6 cellular contexts compared by ENCODE assay signal in genomic region chr19:58304748-58305064, GRCh38. TPM values are rescaled to one million over a fixed set of nuclear protein-coding genes. Genes with fewer than 3 reads are reported as not detected.
DNase-seq lines count a peak whose midpoint lies in the region; ATAC-seq, FAIRE-seq and TF ChIP-seq lines count a peak whose summit lies in the region.

No MANE protein-coding gene starts in this region.

- CTCF ChIA-PET in HepG2 (lab: Yijun Ruan, JAX; ENCODE audit: low intra/inter-chr PET ratio, low total read pairs) = no interaction called here

- WGBS in HepG2 (ENCODE audit: low lambda C conversion rate) = 46% methylated on average over 7 of the region's 7 CpGs

- TF ChIP-seq CTCF in GM12864 (IDR thresholded peaks at IDR 0.05; ENCODE audit: low read depth, low read length, missing control alignments) = no peak
- no peak for TF ChIP-seq CTCF in WERI-Rb-1 (IDR thresholded peaks at IDR 0.05; ENCODE audit: low read depth, low read length)
- no peak for TF ChIP-seq CTCF in HepG2 (CRISPR knock-in tag; IDR thresholded peaks at IDR 0.05)

- DNase-seq in GM12864 (ENCODE audit: low read depth) = no peak
- DNase-seq in WERI-Rb-1 = no peak
- DNase-seq in HepG2 (ENCODE audit: low spot score) = no peak
- no peak for DNase-seq in stimulated activated CD4-positive, alpha-beta T cell treated with anti-CD3 and anti-CD28 coated beads, Interleukin-2, amount 100 ng/mL, for 24 hours
- DNase-seq in COLO668 (lab: John Stamatoyannopoulos, UW; ENCODE audit: unreplicated experiment) = no peak
- DNase-seq in HUDEP-2 (lab: John Stamatoyannopoulos, UW; ENCODE audit: unreplicated experiment in 76 of 76) = no peak

- H3K4me3 ChIP-seq in GM12864 (ENCODE audit: low read depth, low read length) (peak overlapping the region; percentile 65), WERI-Rb-1 (ENCODE audit: low read depth, low read length) (peak overlapping the region; percentile 81), HepG2 (replicated peaks in 1 of 3; ENCODE audit: insufficient read depth in 1 of 3, low read depth in 2 of 3, low read length in 3 of 3) (peak overlapping the region; percentile 22 to 97 (median 83); a peak in 5 of 6 replicates)

- H3K9ac ChIP-seq in HepG2 (ENCODE audit: insufficient read depth, low read depth, low read length) = peak overlapping the region; percentile 65

- no peak for TF ChIP-seq RAD21 in HepG2 (CRISPR knock-in tag; IDR thresholded peaks at IDR 0.05)

- ATAC-seq in HepG2 = peak; percentile 2; the same call in 1 of the 3 replicates

- peak overlapping the region; percentile 91 for H2AFZ ChIP-seq in HepG2 (ENCODE audit: low read length)

- no peaks in the 10 kb centered on the region for H3K9me3 ChIP-seq in WERI-Rb-1 (ENCODE audit: severe bottlenecking)
- H3K9me3 ChIP-seq in HepG2 (ENCODE audit: low read length) = no peaks in the 10 kb centered on the region

- POLR2A ChIA-PET in HepG2 (lab: Yijun Ruan, JAX) = interaction anchor here (0.6 to 1.6 kb wide), 9 partner anchors 12 to 195 kb away, joined by 3 to 10 read pairs (median 3); partner anchors contain the start of genes ZNF274, ZNF497, ZNF544 and ZNF8

- no TSS peak for BruUV-seq in HepG2 (replicated peaks; lab: Mats Ljungman, UMichigan)

- peaks cover 19% of the 10 kb centered on the region for H3K79me2 ChIP-seq in HepG2 (ENCODE audit: insufficient read depth, low read length)

- peak overlapping the region; percentile 84 for H3K4me2 ChIP-seq in HepG2 (ENCODE audit: low read depth, low read length)

- TF ChIP-seq POLR2A in HepG2 (IDR thresholded peaks at IDR 0.05; ENCODE audit: insufficient read depth in 1 of 2, low read depth in 2 of 2, low read length in 2 of 2) = no peak

- intact Hi-C loops in HepG2 (cut with micrococcal nuclease; ENCODE audit: unreplicated experiment) = loop anchor here (1.0 to 5.0 kb wide), 2 partner anchors 26 to 122 kb away; partner anchors contain the start of genes ZNF274 and ZNF8

- in situ Hi-C loops in HepG2 (cut with HindIII; ENCODE audit: extremely low pct_ligation_motif_present, low pct_unique_long_range_greater_than_20kb) = loop anchor here (5.0 kb wide), 1 partner anchor 122 kb away; the partner anchor contains the start of gene ZNF274

- H3K27ac ChIP-seq in WERI-Rb-1 = no peak overlapping the region; the same call in 1 of the 2 replicates
- peak overlapping the region; percentile 60 for H3K27ac ChIP-seq in HepG2 (ENCODE audit: extremely low read length, insufficient read depth, low read length)

- peaks cover 7% of the 10 kb centered on the region; the same call in 1 of the 2 replicates for H4K20me1 ChIP-seq in HepG2 (ENCODE audit: insufficient read depth, low read length)

- H3K27me3 ChIP-seq in WERI-Rb-1 (ENCODE audit: insufficient read depth, low read depth, severe bottlenecking) (no peaks in the 10 kb centered on the region), HepG2 (ENCODE audit: control insufficient read depth in 1 of 2, insufficient read depth in 2 of 2, low read length in 2 of 2) (no peaks in the 10 kb centered on the region; a peak in 1 of 5 replicates)

- no peak for TF ChIP-seq EP300 in HepG2 (IDR thresholded peaks at IDR 0.05; ENCODE audit: low read depth in 2 of 2, low read length in 2 of 2)
- TF ChIP-seq EP300 in HepG2 (CRISPR knock-in tag; IDR thresholded peaks at IDR 0.05; ENCODE audit: borderline replicate concordance) = no peak

- FAIRE-seq in HepG2 (lab: Jason Lieb, UNC) = no peak

- H3K36me3 ChIP-seq in WERI-Rb-1 = peaks cover 65% of the 10 kb centered on the region
- peaks cover 16 to 43% of the 10 kb centered on the region in 2 experiments; a peak in 4 of 5 replicates for H3K36me3 ChIP-seq in HepG2 (replicated peaks in 1 of 2; ENCODE audit: control insufficient read depth in 1 of 2, insufficient read depth in 2 of 2, low read length in 2 of 2)

- H3K4me1 ChIP-seq in HepG2 (ENCODE audit: insufficient read depth, low read length) = peaks cover 26% of the 10 kb centered on the region

RNA-seq across cellular contexts. Expression of gene ERVK3-1, which starts 0.5 kb away (rescaled TPM):
- 38.7 and 39.5 TPM in 2 replicates for total RNA-seq in HepG2 (2016; rRNA removed; fragmentation: Illumina TruSeq; extraction: Trizol)
- 10.6 and 10.8 TPM in 2 replicates for total RNA-seq in HepG2 (2016; cell fraction: cytosol; rRNA removed; fragmentation: Illumina TruSeq; extraction: Trizol; ENCODE audit: low read depth)
- total RNA-seq in HepG2 (2016; cell fraction: insoluble cytoplasmic fraction; rRNA removed; fragmentation: Illumina TruSeq; extraction: Trizol) = 41.5 and 44.3 TPM in 2 replicates
- 15.6 and 18.0 TPM in 2 replicates for total RNA-seq in HepG2 (2016; cell fraction: membrane; rRNA removed; fragmentation: Illumina TruSeq; extraction: Trizol)
- 51.9 and 53.4 TPM in 2 replicates for total RNA-seq in HepG2 (2016; cell fraction: nucleus; rRNA removed; fragmentation: Illumina TruSeq; extraction: Trizol)
- 28.5 and 31.5 TPM in 2 replicates for polyA plus RNA-seq in HepG2 (2011; rRNA removed)
- polyA plus RNA-seq in HepG2 (2011; cell fraction: cytosol; rRNA removed) = 15.3 and 19.4 TPM in 2 replicates
- 62.5 and 78.5 TPM in 2 replicates for polyA plus RNA-seq in HepG2 (2011; cell fraction: nucleus; rRNA removed)
- 27.8 and 28.4 TPM in 2 replicates for polyA plus RNA-seq in HepG2 (2012)
- polyA plus RNA-seq in HepG2 (2016; cell fraction: cytosol; fragmentation: Illumina TruSeq; extraction: Trizol; ENCODE audit: low read depth) = 7.8 and 11.0 TPM in 2 replicates
- polyA plus RNA-seq in HepG2 (2016; cell fraction: insoluble cytoplasmic fraction; fragmentation: Illumina TruSeq; extraction: Trizol; ENCODE audit: low read depth) = 45.4 and 56.5 TPM in 2 replicates
- polyA plus RNA-seq in HepG2 (2016; cell fraction: membrane; fragmentation: Illumina TruSeq; extraction: Trizol; ENCODE audit: low read depth) = 14.2 and 16.8 TPM in 2 replicates
- 103 and 124 TPM in 2 replicates for polyA plus RNA-seq in HepG2 (2016; cell fraction: nucleus; fragmentation: Illumina TruSeq; extraction: Trizol; ENCODE audit: insufficient read depth, low read depth)
- polyA minus RNA-seq in HepG2 (2011; rRNA and poly(A)+ RNA removed; ENCODE audit: low replicate concordance) = 14.6 and 39.2 TPM in 2 replicates
- 2.7 and 5.5 TPM in 2 replicates for polyA minus RNA-seq in HepG2 (2011; cell fraction: cytosol; rRNA and poly(A)+ RNA removed)
- 73.4 and 89.9 TPM in 2 replicates for polyA minus RNA-seq in HepG2 (2011; cell fraction: nucleus; rRNA and poly(A)+ RNA removed)

RNA-seq across cellular contexts. Expression of gene ZSCAN22, which starts 22.1 kb away (rescaled TPM):
- 2.5 and 3.1 TPM in 2 replicates for total RNA-seq in HepG2 (2016; rRNA removed; fragmentation: Illumina TruSeq; extraction: Trizol)
- 0.30 and 0.44 TPM in 2 replicates for total RNA-seq in HepG2 (2016; cell fraction: cytosol; rRNA removed; fragmentation: Illumina TruSeq; extraction: Trizol; ENCODE audit: low read depth)
- 2.2 and 3.2 TPM in 2 replicates for total RNA-seq in HepG2 (2016; cell fraction: insoluble cytoplasmic fraction; rRNA removed; fragmentation: Illumina TruSeq; extraction: Trizol)
- total RNA-seq in HepG2 (2016; cell fraction: membrane; rRNA removed; fragmentation: Illumina TruSeq; extraction: Trizol) = 1.3 TPM in 2 replicates
- 1.8 and 2.3 TPM in 2 replicates for total RNA-seq in HepG2 (2016; cell fraction: nucleus; rRNA removed; fragmentation: Illumina TruSeq; extraction: Trizol)
- polyA plus RNA-seq in HepG2 (2011; rRNA removed) = 3.5 and 3.6 TPM in 2 replicates
- polyA plus RNA-seq in HepG2 (2011; cell fraction: cytosol; rRNA removed) = 2.1 and 2.5 TPM in 2 replicates
- polyA plus RNA-seq in HepG2 (2011; cell fraction: nucleus; rRNA removed) = 2.6 and 2.7 TPM in 2 replicates
- 0.98 and 1.5 TPM in 2 replicates for polyA plus RNA-seq in HepG2 (2012)
- 0.28 and 0.33 TPM in 2 replicates for polyA plus RNA-seq in HepG2 (2016; cell fraction: cytosol; fragmentation: Illumina TruSeq; extraction: Trizol; ENCODE audit: low read depth)
- polyA plus RNA-seq in HepG2 (2016; cell fraction: insoluble cytoplasmic fraction; fragmentation: Illumina TruSeq; extraction: Trizol; ENCODE audit: low read depth) = 1.6 and 1.9 TPM in 2 replicates
- 0.57 and 0.63 TPM in 2 replicates for polyA plus RNA-seq in HepG2 (2016; cell fraction: membrane; fragmentation: Illumina TruSeq; extraction: Trizol; ENCODE audit: low read depth)
- 2.4 and 3.1 TPM in 2 replicates for polyA plus RNA-seq in HepG2 (2016; cell fraction: nucleus; fragmentation: Illumina TruSeq; extraction: Trizol; ENCODE audit: insufficient read depth, low read depth)
- polyA minus RNA-seq in HepG2 (2011; rRNA and poly(A)+ RNA removed; ENCODE audit: low replicate concordance) = 10.3 and 17.6 TPM in 2 replicates
- polyA minus RNA-seq in HepG2 (2011; cell fraction: cytosol; rRNA and poly(A)+ RNA removed) = 1.9 and 2.6 TPM in 2 replicates
- polyA minus RNA-seq in HepG2 (2011; cell fraction: nucleus; rRNA and poly(A)+ RNA removed) = 4.1 and 4.6 TPM in 2 replicates

RNA-seq across cellular contexts. Expression of gene ZNF8, which starts 26.0 kb away (rescaled TPM):
- 3.3 and 3.7 TPM in 2 replicates for total RNA-seq in HepG2 (2016; rRNA removed; fragmentation: Illumina TruSeq; extraction: Trizol)
- 0.71 and 0.79 TPM in 2 replicates for total RNA-seq in HepG2 (2016; cell fraction: cytosol; rRNA removed; fragmentation: Illumina TruSeq; extraction: Trizol; ENCODE audit: low read depth)
- total RNA-seq in HepG2 (2016; cell fraction: insoluble cytoplasmic fraction; rRNA removed; fragmentation: Illumina TruSeq; extraction: Trizol) = 3.4 TPM in 2 replicates
- 2.0 and 2.4 TPM in 2 replicates for total RNA-seq in HepG2 (2016; cell fraction: membrane; rRNA removed; fragmentation: Illumina TruSeq; extraction: Trizol)
- 3.9 and 4.3 TPM in 2 replicates for total RNA-seq in HepG2 (2016; cell fraction: nucleus; rRNA removed; fragmentation: Illumina TruSeq; extraction: Trizol)
- 3.0 and 3.1 TPM in 2 replicates for polyA plus RNA-seq in HepG2 (2011; rRNA removed)
- polyA plus RNA-seq in HepG2 (2011; cell fraction: cytosol; rRNA removed) = 1.5 and 1.8 TPM in 2 replicates
- 6.2 and 6.6 TPM in 2 replicates for polyA plus RNA-seq in HepG2 (2011; cell fraction: nucleus; rRNA removed)
- 1.3 and 1.6 TPM in 2 replicates for polyA plus RNA-seq in HepG2 (2012)
- 0.17 and 0.19 TPM in 2 replicates for polyA plus RNA-seq in HepG2 (2016; cell fraction: cytosol; fragmentation: Illumina TruSeq; extraction: Trizol; ENCODE audit: low read depth)
- polyA plus RNA-seq in HepG2 (2016; cell fraction: insoluble cytoplasmic fraction; fragmentation: Illumina TruSeq; extraction: Trizol; ENCODE audit: low read depth) = 1.3 and 1.5 TPM in 2 replicates
- 0.41 and 0.56 TPM in 2 replicates for polyA plus RNA-seq in HepG2 (2016; cell fraction: membrane; fragmentation: Illumina TruSeq; extraction: Trizol; ENCODE audit: low read depth)
- 5.9 and 6.4 TPM in 2 replicates for polyA plus RNA-seq in HepG2 (2016; cell fraction: nucleus; fragmentation: Illumina TruSeq; extraction: Trizol; ENCODE audit: insufficient read depth, low read depth)
- 8.3 and 10.4 TPM in 2 replicates for polyA minus RNA-seq in HepG2 (2011; rRNA and poly(A)+ RNA removed; ENCODE audit: low replicate concordance)
- 4.0 and 4.8 TPM in 2 replicates for polyA minus RNA-seq in HepG2 (2011; cell fraction: cytosol; rRNA and poly(A)+ RNA removed)
- 6.6 and 6.8 TPM in 2 replicates for polyA minus RNA-seq in HepG2 (2011; cell fraction: nucleus; rRNA and poly(A)+ RNA removed)

RNA-seq across cellular contexts. Expression of gene A1BG, which starts 48.6 kb away (rescaled TPM):
- 15.1 and 41.4 TPM in 2 replicates for total RNA-seq in HepG2 (2016; rRNA removed; fragmentation: Illumina TruSeq; extraction: Trizol)
- 4.8 and 5.3 TPM in 2 replicates for total RNA-seq in HepG2 (2016; cell fraction: cytosol; rRNA removed; fragmentation: Illumina TruSeq; extraction: Trizol; ENCODE audit: low read depth)
- total RNA-seq in HepG2 (2016; cell fraction: insoluble cytoplasmic fraction; rRNA removed; fragmentation: Illumina TruSeq; extraction: Trizol) = 10.3 and 47.9 TPM in 2 replicates
- 6.5 and 6.7 TPM in 2 replicates for total RNA-seq in HepG2 (2016; cell fraction: membrane; rRNA removed; fragmentation: Illumina TruSeq; extraction: Trizol)
- total RNA-seq in HepG2 (2016; cell fraction: nucleus; rRNA removed; fragmentation: Illumina TruSeq; extraction: Trizol) = 31.7 and 39.4 TPM in 2 replicates
- 14.7 and 49.8 TPM in 2 replicates for polyA plus RNA-seq in HepG2 (2011; rRNA removed)
- 18.1 and 24.4 TPM in 2 replicates for polyA plus RNA-seq in HepG2 (2011; cell fraction: cytosol; rRNA removed)
- 63.3 and 113 TPM in 2 replicates for polyA plus RNA-seq in HepG2 (2011; cell fraction: nucleus; rRNA removed)
- 59.9 and 62.4 TPM in 2 replicates for polyA plus RNA-seq in HepG2 (2012)
- polyA plus RNA-seq in HepG2 (2016; cell fraction: cytosol; fragmentation: Illumina TruSeq; extraction: Trizol; ENCODE audit: low read depth) = 4.3 and 5.6 TPM in 2 replicates
- 11.3 and 14.4 TPM in 2 replicates for polyA plus RNA-seq in HepG2 (2016; cell fraction: insoluble cytoplasmic fraction; fragmentation: Illumina TruSeq; extraction: Trizol; ENCODE audit: low read depth)
- 4.0 and 4.9 TPM in 2 replicates for polyA plus RNA-seq in HepG2 (2016; cell fraction: membrane; fragmentation: Illumina TruSeq; extraction: Trizol; ENCODE audit: low read depth)
- 43.5 and 59.5 TPM in 2 replicates for polyA plus RNA-seq in HepG2 (2016; cell fraction: nucleus; fragmentation: Illumina TruSeq; extraction: Trizol; ENCODE audit: insufficient read depth, low read depth)
- 0.23 and 15.3 TPM in 2 replicates for polyA minus RNA-seq in HepG2 (2011; rRNA and poly(A)+ RNA removed; ENCODE audit: low replicate concordance)
- polyA minus RNA-seq in HepG2 (2011; cell fraction: cytosol; rRNA and poly(A)+ RNA removed) = 3.8 and 9.5 TPM in 2 replicates
- polyA minus RNA-seq in HepG2 (2011; cell fraction: nucleus; rRNA and poly(A)+ RNA removed) = 6.4 and 10.7 TPM in 2 replicates

RNA-seq across cellular contexts. Expression of gene ZNF497, which starts 57.8 kb away (rescaled TPM):
- 1.1 and 1.9 TPM in 2 replicates for total RNA-seq in HepG2 (2016; rRNA removed; fragmentation: Illumina TruSeq; extraction: Trizol)
- 0.10 and 0.53 TPM in 2 replicates for total RNA-seq in HepG2 (2016; cell fraction: cytosol; rRNA removed; fragmentation: Illumina TruSeq; extraction: Trizol; ENCODE audit: low read depth)
- total RNA-seq in HepG2 (2016; cell fraction: insoluble cytoplasmic fraction; rRNA removed; fragmentation: Illumina TruSeq; extraction: Trizol) = 1.4 and 1.9 TPM in 2 replicates
- total RNA-seq in HepG2 (2016; cell fraction: membrane; rRNA removed; fragmentation: Illumina TruSeq; extraction: Trizol) = 0.76 and 0.77 TPM in 2 replicates
- total RNA-seq in HepG2 (2016; cell fraction: nucleus; rRNA removed; fragmentation: Illumina TruSeq; extraction: Trizol) = 1.4 and 2.1 TPM in 2 replicates
- 1.5 and 1.8 TPM in 2 replicates for polyA plus RNA-seq in HepG2 (2011; rRNA removed)
- 0.74 and 1.2 TPM in 2 replicates for polyA plus RNA-seq in HepG2 (2011; cell fraction: cytosol; rRNA removed)
- polyA plus RNA-seq in HepG2 (2011; cell fraction: nucleus; rRNA removed) = 9.3 and 11.8 TPM in 2 replicates
- 0.83 and 1.1 TPM in 2 replicates for polyA plus RNA-seq in HepG2 (2012)
- 0.10 and 0.16 TPM in 2 replicates for polyA plus RNA-seq in HepG2 (2016; cell fraction: cytosol; fragmentation: Illumina TruSeq; extraction: Trizol; ENCODE audit: low read depth)
- polyA plus RNA-seq in HepG2 (2016; cell fraction: insoluble cytoplasmic fraction; fragmentation: Illumina TruSeq; extraction: Trizol; ENCODE audit: low read depth) = 0.84 and 1.1 TPM in 2 replicates
- 0.37 and 0.49 TPM in 2 replicates for polyA plus RNA-seq in HepG2 (2016; cell fraction: membrane; fragmentation: Illumina TruSeq; extraction: Trizol; ENCODE audit: low read depth)
- 3.8 and 4.5 TPM in 2 replicates for polyA plus RNA-seq in HepG2 (2016; cell fraction: nucleus; fragmentation: Illumina TruSeq; extraction: Trizol; ENCODE audit: insufficient read depth, low read depth)
- polyA minus RNA-seq in HepG2 (2011; rRNA and poly(A)+ RNA removed; ENCODE audit: low replicate concordance) = 3.8 and 4.0 TPM in 2 replicates
- 0.40 and 0.79 TPM in 2 replicates for polyA minus RNA-seq in HepG2 (2011; cell fraction: cytosol; rRNA and poly(A)+ RNA removed)
- polyA minus RNA-seq in HepG2 (2011; cell fraction: nucleus; rRNA and poly(A)+ RNA removed) = 2.7 and 3.0 TPM in 2 replicates
